Comparison of ENCODE assay signal across 19 cellular contexts in genomic region chr5:171371326-171371725, GRCh38. TPM values are rescaled to one million over a fixed set of nuclear protein-coding genes. Genes with fewer than 3 reads are reported as not detected.
"Had no signal": no experiment of that assay in that cellular context is flagged by ENCODE, and none has a peak within 500 bp of the region (broad histone marks: within the 10 kb centered on the region; RNA-seq: fewer than 3 reads in every experiment).

No MANE protein-coding gene starts in this region.

- H3K4me1 Mint-ChIP-seq: activated CD4-positive, alpha-beta T cell treated with anti-CD3 and anti-CD28 coated beads for 36 hours; activated naive CD4-positive, alpha-beta T cell treated with anti-CD3 and anti-CD28 coated beads, Interleukin-2, amount 10 ng/mL, durations not matched to agents 7 days and 5 days; central memory CD8-positive, alpha-beta T cell; naive thymus-derived CD4-positive, alpha-beta T cell had no signal

- H3K27ac Mint-ChIP-seq: activated CD4-positive, alpha-beta T cell treated with anti-CD3 and anti-CD28 coated beads for 36 hours; activated naive CD4-positive, alpha-beta T cell treated with anti-CD3 and anti-CD28 coated beads, Interleukin-2, amount 10 ng/mL, durations not matched to agents 7 days and 5 days; naive thymus-derived CD4-positive, alpha-beta T cell; stimulated activated naive B cell treated with anti-CD40 and anti-IgM and Interleukin-4, amounts not matched to agents 10 μg/mL and 1 μg/mL and 100 μg/mL, for 72 hours had no signal

- H3K4me3 ChIP-seq: left lung, pancreas had no signal

- H3K4me1 ChIP-seq: left lung, pancreas had no signal

- H3K27me3 ChIP-seq: brain microvascular endothelial cell, pancreas had no signal

- H3K9me3 Mint-ChIP-seq: activated naive CD4-positive, alpha-beta T cell treated with anti-CD3 and anti-CD28 coated beads, Interleukin-2, amount 10 ng/mL, durations not matched to agents 7 days and 5 days; central memory CD8-positive, alpha-beta T cell; stimulated activated naive B cell treated with anti-CD40 and anti-IgM and Interleukin-4, amounts not matched to agents 10 μg/mL and 1 μg/mL and 100 μg/mL, for 72 hours had no signal

- H3K4me3 Mint-ChIP-seq: activated CD4-positive, alpha-beta T cell treated with anti-CD3 and anti-CD28 coated beads for 36 hours; activated naive CD4-positive, alpha-beta T cell treated with anti-CD3 and anti-CD28 coated beads, Interleukin-2, amount 10 ng/mL, durations not matched to agents 7 days and 5 days; central memory CD8-positive, alpha-beta T cell; naive thymus-derived CD4-positive, alpha-beta T cell; stimulated activated naive B cell treated with anti-CD40 and anti-IgM and Interleukin-4, amounts not matched to agents 10 μg/mL and 1 μg/mL and 100 μg/mL, for 72 hours had no signal

- H3K36me3 ChIP-seq: brain microvascular endothelial cell, left lung, neutrophil, pancreas, WERI-Rb-1 had no signal

- H3K36me3 Mint-ChIP-seq: activated naive CD4-positive, alpha-beta T cell treated with anti-CD3 and anti-CD28 coated beads, Interleukin-2, amount 10 ng/mL, durations not matched to agents 7 days and 5 days; naive thymus-derived CD4-positive, alpha-beta T cell; stimulated activated naive B cell treated with anti-CD40 and anti-IgM and Interleukin-4, amounts not matched to agents 10 μg/mL and 1 μg/mL and 100 μg/mL, for 72 hours had no signal

- H3K27ac ChIP-seq: brain microvascular endothelial cell, left lung, neutrophil, pancreas, WERI-Rb-1 had no signal

- H3K9me3 ChIP-seq: left lung, neutrophil, pancreas had no signal

- DNase-seq: activated CD4-positive, alpha-beta T cell treated with anti-CD3 and anti-CD28 coated beads, Interleukin-2, amount 50 U/mL, for 48 hours; activated effector memory CD4-positive, alpha-beta T cell treated with Interleukin-2 at 50 U/mL for 16 hours; activated naive CD4-positive, alpha-beta T cell treated with anti-CD3 and anti-CD28 coated beads, Interleukin-2, amount 10 ng/mL, durations not matched to agents 7 days and 5 days; brain microvascular endothelial cell; cortex of kidney; erythroblast; foreskin melanocyte; glutamatergic neuron; hippocampal formation; left lung; naive thymus-derived CD4-positive, alpha-beta T cell; pancreas; stimulated activated naive B cell treated with anti-CD40 and anti-IgM and Interleukin-4, amounts not matched to agents 10 μg/mL and 1 μg/mL and 100 μg/mL, for 72 hours; SW 1271; T-helper 2 cell; WERI-Rb-1 had no signal

- ATAC-seq: activated CD4-positive, alpha-beta T cell treated with anti-CD3 and anti-CD28 coated beads for 36 hours; left lung; naive thymus-derived CD4-positive, alpha-beta T cell; pancreas; stimulated activated naive B cell treated with anti-CD40 and anti-IgM and Interleukin-4, amounts not matched to agents 10 μg/mL and 1 μg/mL and 100 μg/mL, for 72 hours had no signal

RNA-seq across cellular contexts. Expression of gene FGF18, which starts 48.1 kb away (rescaled TPM):
- total RNA-seq: activated CD4-positive, alpha-beta T cell treated with anti-CD3 and anti-CD28 coated beads for 36 hours had no signal
